In genomic region chr7:503575-504111, GRCh38 we compare ENCODE assay signal across 14 cellular contexts. TPM values are rescaled to one million over a fixed set of nuclear protein-coding genes. Genes with fewer than 3 reads are reported as not detected.
DNase-seq lines count a peak whose midpoint lies in the region; ATAC-seq, FAIRE-seq and TF ChIP-seq lines count a peak whose summit lies in the region.
"Had no signal": no experiment of that assay in that cellular context is flagged by ENCODE, and none has a peak within 500 bp of the region (broad histone marks: within the 10 kb centered on the region; RNA-seq: fewer than 3 reads in every experiment).

No MANE protein-coding gene starts in this region.

- peak; percentile 98 for DNase-seq in COLO668 (lab: John Stamatoyannopoulos, UW; ENCODE audit: unreplicated experiment)
- DNase-seq in astrocyte (ENCODE audit: low read depth): no peak
- DNase-seq in islet precursor cell: peak; percentile 72
- peak; percentile 73 for DNase-seq in progenitor cell of endocrine pancreas (ENCODE audit: low spot score, unreplicated experiment)
- no peak for DNase-seq in NK-92 treated with Interleukin-12 subunit alpha and Interleukin-12 subunit beta, amount 100 ng/mL, for 24 hours (lab: John Stamatoyannopoulos, UW)
- DNase-seq in foreskin melanocyte: no peak
- no peak for DNase-seq in stimulated activated effector memory CD8-positive, alpha-beta T cell treated with anti-CD3 and anti-CD28 coated beads, Interleukin-12 subunit alpha, Interleukin-12 subunit beta, amount 100 ng/mL, for 72 hours (ENCODE audit: low spot score in 2 of 2)
- DNase-seq in activated naive CD4-positive, alpha-beta T cell treated with anti-CD3 and anti-CD28 coated beads, Interleukin-2, amount 50 U/mL, for 72 hours (ENCODE audit: low spot score in 2 of 2): no peak
- DNase-seq: activated CD4-positive, alpha-beta T cell treated with anti-CD3 and anti-CD28 coated beads, Interleukin-2, amount 10 ng/mL, durations not matched to agents 24 days and 14 days; activated effector memory CD4-positive, alpha-beta T cell treated with anti-CD3 and anti-CD28 coated beads, Interleukin-2, amount 50 U/mL, for 16 hours; DMS79 treated with DMSO at 0.1 percent for 48 hours; NCI-H524 treated with DMSO at 0.1 percent for 48 hours had no signal

- peaks cover 91% of the 10 kb centered on the region for H4K20me1 ChIP-seq in astrocyte (ENCODE audit: insufficient read depth, low read length)

- ATAC-seq in stimulated activated effector memory CD8-positive, alpha-beta T cell treated with anti-CD3 and anti-CD28 coated beads, Interleukin-12 subunit alpha, Interleukin-12 subunit beta, amount 100 ng/mL, for 72 hours: no peak
- no peak for ATAC-seq in activated naive CD4-positive, alpha-beta T cell treated with anti-CD3 and anti-CD28 coated beads, Interleukin-2, amount 50 U/mL, for 72 hours
- ATAC-seq: SK-N-SH treated with all-trans-retinoic acid at 6 μM for 48 hours had no signal

- H3K27ac Mint-ChIP-seq in astrocyte (ENCODE audit: unreplicated experiment): peak overlapping the region; percentile 53
- peak overlapping the region; percentile 100 for H3K27ac Mint-ChIP-seq in progenitor cell of endocrine pancreas
- no peak overlapping the region for H3K27ac Mint-ChIP-seq in stimulated activated effector memory CD8-positive, alpha-beta T cell treated with anti-CD3 and anti-CD28 coated beads, Interleukin-12 subunit alpha, Interleukin-12 subunit beta, amount 100 ng/mL, for 72 hours
- no peak overlapping the region for H3K27ac Mint-ChIP-seq in activated naive CD4-positive, alpha-beta T cell treated with anti-CD3 and anti-CD28 coated beads, Interleukin-2, amount 50 U/mL, for 72 hours
- H3K27ac Mint-ChIP-seq: activated CD4-positive, alpha-beta T cell treated with anti-CD3 and anti-CD28 coated beads, Interleukin-2, amount 10 ng/mL, durations not matched to agents 24 days and 14 days had no signal

- H3K27me3 ChIP-seq in astrocyte (ENCODE audit: insufficient read depth, low read length): no peaks in the 10 kb centered on the region

- no peak for FAIRE-seq in astrocyte (lab: Jason Lieb, UNC)
- FAIRE-seq: colon had no signal

- no peak for TF ChIP-seq CTCF in astrocyte (IDR thresholded peaks at IDR 0.05; ENCODE audit: insufficient read depth, low read depth, low read length)
- TF ChIP-seq CTCF in progenitor cell of endocrine pancreas (IDR thresholded peaks at IDR 0.05; ENCODE audit: unreplicated experiment): no peak

- no peak overlapping the region for H3K4me3 ChIP-seq in astrocyte (ENCODE audit: insufficient read depth, low read depth, low read length)

- H3K27me3 Mint-ChIP-seq in astrocyte (ENCODE audit: low read depth, unreplicated experiment): no peaks in the 10 kb centered on the region
- H3K27me3 Mint-ChIP-seq in progenitor cell of endocrine pancreas: no peaks in the 10 kb centered on the region
- H3K27me3 Mint-ChIP-seq: activated CD4-positive, alpha-beta T cell treated with anti-CD3 and anti-CD28 coated beads, Interleukin-2, amount 10 ng/mL, durations not matched to agents 24 days and 14 days had no signal

- H3K4me2 ChIP-seq in astrocyte (ENCODE audit: low read length): no peak overlapping the region

- no peaks in the 10 kb centered on the region for H3K4me1 ChIP-seq in astrocyte (ENCODE audit: insufficient read depth, low read length)

- H3K4me1 Mint-ChIP-seq in astrocyte (ENCODE audit: low read depth, unreplicated experiment) (peaks cover 3% of the 10 kb centered on the region), progenitor cell of endocrine pancreas (ENCODE audit: low read depth) (peaks cover 32% of the 10 kb centered on the region)
- H3K4me1 Mint-ChIP-seq in stimulated activated effector memory CD8-positive, alpha-beta T cell treated with anti-CD3 and anti-CD28 coated beads, Interleukin-12 subunit alpha, Interleukin-12 subunit beta, amount 100 ng/mL, for 72 hours: peaks cover 18% of the 10 kb centered on the region
- H3K4me1 Mint-ChIP-seq: activated CD4-positive, alpha-beta T cell treated with anti-CD3 and anti-CD28 coated beads, Interleukin-2, amount 10 ng/mL, durations not matched to agents 24 days and 14 days had no signal

- H3K9me3 Mint-ChIP-seq in astrocyte (ENCODE audit: unreplicated experiment): no peaks in the 10 kb centered on the region
- no peaks in the 10 kb centered on the region for H3K9me3 Mint-ChIP-seq in progenitor cell of endocrine pancreas (ENCODE audit: low read depth)
- no peaks in the 10 kb centered on the region for H3K9me3 Mint-ChIP-seq in stimulated activated effector memory CD8-positive, alpha-beta T cell treated with anti-CD3 and anti-CD28 coated beads, Interleukin-12 subunit alpha, Interleukin-12 subunit beta, amount 100 ng/mL, for 72 hours
- H3K9me3 Mint-ChIP-seq in activated naive CD4-positive, alpha-beta T cell treated with anti-CD3 and anti-CD28 coated beads, Interleukin-2, amount 50 U/mL, for 72 hours: no peaks in the 10 kb centered on the region
- H3K9me3 Mint-ChIP-seq: activated CD4-positive, alpha-beta T cell treated with anti-CD3 and anti-CD28 coated beads, Interleukin-2, amount 10 ng/mL, durations not matched to agents 24 days and 14 days had no signal

- H3K36me3 ChIP-seq in astrocyte (ENCODE audit: insufficient read depth, low read length): peaks cover 16% of the 10 kb centered on the region

- no peak overlapping the region for H3K4me3 Mint-ChIP-seq in astrocyte (ENCODE audit: unreplicated experiment)
- peak overlapping the region; percentile 55 for H3K4me3 Mint-ChIP-seq in progenitor cell of endocrine pancreas (ENCODE audit: low read depth)
- H3K4me3 Mint-ChIP-seq in stimulated activated effector memory CD8-positive, alpha-beta T cell treated with anti-CD3 and anti-CD28 coated beads, Interleukin-12 subunit alpha, Interleukin-12 subunit beta, amount 100 ng/mL, for 72 hours: no peak overlapping the region
- H3K4me3 Mint-ChIP-seq: activated CD4-positive, alpha-beta T cell treated with anti-CD3 and anti-CD28 coated beads, Interleukin-2, amount 10 ng/mL, durations not matched to agents 24 days and 14 days had no signal

- peaks cover 48% of the 10 kb centered on the region for H3K79me2 ChIP-seq in astrocyte (ENCODE audit: insufficient read depth, low read length)

- H3K9me3 ChIP-seq in astrocyte (ENCODE audit: insufficient read depth, low read depth, low read length): no peaks in the 10 kb centered on the region

- peaks cover 28% of the 10 kb centered on the region for H3K36me3 Mint-ChIP-seq in astrocyte (ENCODE audit: low read depth, unreplicated experiment)
- H3K36me3 Mint-ChIP-seq in progenitor cell of endocrine pancreas (ENCODE audit: insufficient read depth): peaks cover 30% of the 10 kb centered on the region
- peaks cover 97% of the 10 kb centered on the region for H3K36me3 Mint-ChIP-seq in stimulated activated effector memory CD8-positive, alpha-beta T cell treated with anti-CD3 and anti-CD28 coated beads, Interleukin-12 subunit alpha, Interleukin-12 subunit beta, amount 100 ng/mL, for 72 hours
- no peaks in the 10 kb centered on the region for H3K36me3 Mint-ChIP-seq in activated naive CD4-positive, alpha-beta T cell treated with anti-CD3 and anti-CD28 coated beads, Interleukin-2, amount 50 U/mL, for 72 hours

- H2AFZ ChIP-seq in astrocyte (ENCODE audit: low read depth, low read length): no peak overlapping the region

- no peak overlapping the region for H3K9ac ChIP-seq in astrocyte (ENCODE audit: low read length)

- H3K27ac ChIP-seq in astrocyte (ENCODE audit: low read depth, low read length): no peak overlapping the region

RNA-seq across cellular contexts. Expression of gene PDGFA, which starts 16.0 kb away (rescaled TPM):
- total RNA-seq in astrocyte (47.1 and 52.9 TPM in 2 replicates), progenitor cell of endocrine pancreas (81.2 and 86.2 TPM in 2 replicates)
- 10 to 100 TPM in 1 of 2 donors, 1 to 10 TPM in 1; 8.4 to 11.7 TPM for total RNA-seq in activated naive CD4-positive, alpha-beta T cell treated with anti-CD3 and anti-CD28 coated beads, Interleukin-2, amount 50 U/mL, for 72 hours

Comparison
In these comparisons a context has a peak if more than half of its experiments do, and no peak if none do; other contexts are left out.
1. DNase-seq: peak in COLO668 (single experiment), islet precursor cell (single experiment) and progenitor cell of endocrine pancreas (single experiment); none in astrocyte (single experiment), NK-92 treated with Interleukin-12 subunit alpha and Interleukin-12 subunit beta, amount 100 ng/mL, for 24 hours (single experiment), foreskin melanocyte (single experiment), stimulated activated effector memory CD8-positive, alpha-beta T cell treated with anti-CD3 and anti-CD28 coated beads, Interleukin-12 subunit alpha, Interleukin-12 subunit beta, amount 100 ng/mL, for 72 hours (0 of 2) and activated naive CD4-positive, alpha-beta T cell treated with anti-CD3 and anti-CD28 coated beads, Interleukin-2, amount 50 U/mL, for 72 hours (0 of 2).
2. H3K27ac Mint-ChIP-seq: peak in astrocyte (single experiment) and progenitor cell of endocrine pancreas (single experiment); none in stimulated activated effector memory CD8-positive, alpha-beta T cell treated with anti-CD3 and anti-CD28 coated beads, Interleukin-12 subunit alpha, Interleukin-12 subunit beta, amount 100 ng/mL, for 72 hours (single experiment) and activated naive CD4-positive, alpha-beta T cell treated with anti-CD3 and anti-CD28 coated beads, Interleukin-2, amount 50 U/mL, for 72 hours (0 of 2).